In the genomic region with DNA sequence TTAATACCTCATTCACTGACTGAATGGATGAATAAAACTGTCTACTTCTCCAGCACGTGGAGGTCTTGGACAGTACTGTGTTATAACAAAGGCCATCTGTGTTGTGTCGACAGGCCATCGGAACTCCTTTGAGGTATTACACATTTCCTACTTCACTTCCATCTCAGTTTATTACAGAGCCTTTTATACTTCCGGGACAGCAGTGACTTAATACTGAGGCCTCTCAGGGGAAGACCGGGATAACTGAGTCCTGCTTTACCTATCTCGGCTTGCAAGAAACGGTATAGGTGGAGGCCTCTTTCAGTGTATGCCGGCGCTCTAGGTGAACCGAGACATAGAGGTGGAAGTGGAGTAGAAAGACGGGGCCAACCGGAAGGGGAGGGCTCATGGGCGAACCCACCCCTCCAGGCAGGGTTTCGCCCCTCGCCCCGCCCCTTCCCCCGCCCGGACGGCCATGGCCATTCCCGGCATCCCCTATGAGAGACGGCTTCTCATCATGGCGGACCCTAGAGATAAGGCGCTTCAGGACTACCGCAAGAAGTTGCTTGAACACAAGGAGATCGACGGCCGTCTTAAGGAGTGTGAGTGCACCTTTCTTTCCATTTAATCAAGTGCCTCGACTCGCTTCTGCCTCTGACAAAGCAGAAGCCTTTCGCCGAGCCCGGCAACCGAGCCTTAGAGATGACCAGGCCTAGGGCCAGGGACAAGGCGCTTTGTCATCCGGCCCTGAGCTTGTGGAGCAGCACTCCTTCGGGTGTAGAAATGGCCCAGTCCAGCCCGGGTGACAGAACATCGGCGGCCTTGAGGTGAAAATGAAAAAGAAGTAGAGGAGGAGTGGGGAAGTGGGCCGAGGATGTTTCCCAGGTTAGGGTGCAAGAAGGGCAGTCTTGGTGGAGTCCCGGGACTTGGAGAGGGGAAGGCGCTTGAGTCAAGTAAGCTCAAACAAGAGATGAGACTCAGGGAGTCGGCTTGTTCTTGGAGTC, we compare ENCODE assay signal across 8 cellular contexts. TPM values are rescaled to one million over a fixed set of nuclear protein-coding genes. Genes with fewer than 3 reads are reported as not detected.
A peak's percentile ranks its signal among the peaks of the same experiment; 100 is the strongest.
DNase-seq lines count a peak whose midpoint lies in the region; ATAC-seq and TF ChIP-seq lines count a peak whose summit lies in the region.

TSS of gene PSMC6 (plus strand) at position 477 of the 983 bp plus-strand sequence. CDS start at position 497, 20 bp downstream.

- H3K4me2 ChIP-seq in KMS-11, result peak within 1 kb of the TSS; percentile 76

- H3K36me3 Mint-ChIP-seq in activated T-cell treated with anti-CD3 and anti-CD28 coated beads, Interleukin-2, amount 50 U/mL, for 4 hours (ENCODE audit: insufficient read depth), result peaks cover 32% of the 10 kb centered on the region

- no peaks in the 10 kb centered on the region for H3K27me3 ChIP-seq in KMS-11 (ENCODE audit: insufficient read depth, low read depth)
- H3K27me3 ChIP-seq in Panc1 (ENCODE audit: control insufficient read depth, insufficient read depth, low read length), result no peaks in the 10 kb centered on the region

- H3K9ac ChIP-seq in KMS-11, result peak within 1 kb of the TSS; percentile 77

- POLR2A ChIA-PET in Panc1 (lab: Charles Lee), result interaction anchor here (0.5 kb wide), 1 partner anchor 11 kb away, joined by 6 read pairs; no protein-coding TSS in a partner anchor

- H3K4me1 ChIP-seq in KMS-11 (ENCODE audit: low read depth, poor library complexity, severe bottlenecking), result peaks cover 31% of the 10 kb centered on the region
- H3K4me1 ChIP-seq in Panc1 (ENCODE audit: control insufficient read depth, insufficient read depth, low read length), result peaks cover 5% of the 10 kb centered on the region; the same call in 1 of the 2 replicates

- H3K9me3 Mint-ChIP-seq in activated T-cell treated with anti-CD3 and anti-CD28 coated beads, Interleukin-2, amount 50 U/mL, for 4 hours, result no peaks in the 10 kb centered on the region

- CTCF ChIA-PET in Panc1 (lab: Charles Lee), result no interaction called here

- H3K4me3 Mint-ChIP-seq in activated T-cell treated with anti-CD3 and anti-CD28 coated beads, Interleukin-2, amount 50 U/mL, for 4 hours, result peak within 1 kb of the TSS; percentile 100

- H3K27me3 Mint-ChIP-seq in activated T-cell treated with anti-CD3 and anti-CD28 coated beads, Interleukin-2, amount 50 U/mL, for 4 hours (ENCODE audit: low read depth), result no peaks in the 10 kb centered on the region

- intact Hi-C loops in Panc1 (cut with micrococcal nuclease; ENCODE audit: unreplicated experiment), result no loop called here

- H4K20me1 ChIP-seq in KMS-11 (ENCODE audit: insufficient read depth), result no peaks in the 10 kb centered on the region

- H3K27ac ChIP-seq in KMS-11 (peak within 1 kb of the TSS; percentile 74), Panc1 (ENCODE audit: low read length) (peak within 1 kb of the TSS; percentile 87)

- H3K9me3 ChIP-seq in Panc1 (ENCODE audit: control insufficient read depth, insufficient read depth, low read depth, low read length), result no peaks in the 10 kb centered on the region

- H3K4me3 ChIP-seq in KMS-11 (IDR thresholded peaks at IDR 0.05; ENCODE audit: insufficient read depth, low read depth, low read length) (no peak within 1 kb of the TSS), Panc1 (ENCODE audit: low read depth in 2 of 2, low read length in 2 of 2) (peak within 1 kb of the TSS; percentile 88 to 96)

- TF ChIP-seq CTCF in KMS-11 (conservative IDR thresholded peaks at IDR 0.05; ENCODE audit: low read depth, low read length) (no peak), Panc1 (IDR thresholded peaks at IDR 0.05) (no peak)

- H3K4me1 Mint-ChIP-seq in activated T-cell treated with anti-CD3 and anti-CD28 coated beads, Interleukin-2, amount 50 U/mL, for 4 hours (ENCODE audit: low read depth), result peaks cover 38% of the 10 kb centered on the region

- DNase-seq in DMS79 treated with DMSO at 0.1 percent for 48 hours (lab: John Stamatoyannopoulos, UW), result peak; percentile 98
- peak; percentile 67 for DNase-seq in Panc1 (ENCODE audit: low read depth, low spot score)
- peak; percentile 93 for DNase-seq in activated T-cell treated with anti-CD3 and anti-CD28 coated beads, Interleukin-2, amount 50 U/mL, for 4 hours
- peak; percentile 93 for DNase-seq in myocyte (ENCODE audit: low read depth)
- peak; percentile 88 to 93 for DNase-seq in stimulated activated CD8-positive, alpha-beta memory T cell treated with anti-CD3 and anti-CD28 coated beads, Interleukin-7, amount 100 ng/mL, for 48 hours (ENCODE audit: extremely low read depth in 1 of 2, low read depth in 1 of 2)

- in situ Hi-C loops in Panc1 (cut with HindIII; ENCODE audit: low pct_unique_long_range_greater_than_20kb, low sequenced_read_pairs), result no loop called here

- H3K36me3 ChIP-seq in KMS-11 (ENCODE audit: insufficient read depth) (peaks cover 3% of the 10 kb centered on the region; the same call in 1 of the 2 replicates), Panc1 (ENCODE audit: control insufficient read depth, insufficient read depth, low read length) (peaks cover 32% of the 10 kb centered on the region)

- ATAC-seq in GM21786 (IDR thresholded peaks at IDR 0.05; ENCODE audit: unreplicated experiment) (peak; percentile 97), Panc1 (peak; percentile 100), esophagus mucosa (peak; percentile 93)
- peak; percentile 96 to 99 for ATAC-seq in activated T-cell treated with anti-CD3 and anti-CD28 coated beads, Interleukin-2, amount 50 U/mL, for 4 hours

- H2AFZ ChIP-seq in KMS-11 (ENCODE audit: low read depth), result peak within 1 kb of the TSS; percentile 87

- BruUV-seq in Panc1 (replicated peaks; lab: Mats Ljungman, UMichigan), result no TSS peak

- peaks cover 34% of the 10 kb centered on the region for H3K79me2 ChIP-seq in KMS-11 (ENCODE audit: insufficient read depth, low read depth)

RNA-seq across cellular contexts. Expression of gene PSMC6, which starts in this region (rescaled TPM):
- total RNA-seq in Panc1 (2021; ENCODE audit: unreplicated experiment) (62.1 TPM), esophagus mucosa (66.8 TPM), myocyte (180 and 265 TPM in 2 replicates)
- polyA plus RNA-seq in Panc1 (2012; ENCODE audit: insufficient read length), result 39.6 TPM
- total RNA-seq in activated T-cell treated with anti-CD3 and anti-CD28 coated beads, Interleukin-2, amount 50 U/mL, for 4 hours, result 100 to 1,000 TPM; 149 to 177 (median 162) TPM
- 57.5 TPM for polyA plus RNA-seq in myocyte (2012)
